Comparison of ENCODE assay signal across 20 cellular contexts in genomic region chr10:6794441-6794840, GRCh38.
A peak's percentile ranks its signal among the peaks of the same experiment; 100 is the strongest.
DNase-seq lines count a peak whose midpoint lies in the region; ATAC-seq, FAIRE-seq and TF ChIP-seq lines count a peak whose summit lies in the region.
"Had no signal": no experiment of that assay in that cellular context is flagged by ENCODE, and none has a peak within 500 bp of the region (broad histone marks: within the 10 kb centered on the region; RNA-seq: fewer than 3 reads in every experiment).

No MANE protein-coding gene starts in this region.

- ATAC-seq in natural killer cell treated with Interleukin-12 subunit alpha and Interleukin-12 subunit beta and Interleukin-15 and Interleukin-18, amount 100 ng/mL, for 72 hours, result no peak
- ATAC-seq: GM12878 had no signal

- H3K27ac Mint-ChIP-seq in natural killer cell treated with Interleukin-12 subunit alpha and Interleukin-12 subunit beta and Interleukin-15 and Interleukin-18, amount 100 ng/mL, for 72 hours, result no peak overlapping the region
- H3K27ac Mint-ChIP-seq: B cell; CD4-positive, CD25-positive, alpha-beta regulatory T cell had no signal

- no peaks in the 10 kb centered on the region for H3K9me3 ChIP-seq in iPS-18c (ENCODE audit: control insufficient read depth, insufficient read depth, low read length)

- H3K36me3 ChIP-seq in bronchial epithelial cell (ENCODE audit: control insufficient read depth, insufficient read depth, low read length), result no peaks in the 10 kb centered on the region

- no peaks in the 10 kb centered on the region for H3K4me1 Mint-ChIP-seq in natural killer cell treated with Interleukin-12 subunit alpha and Interleukin-12 subunit beta and Interleukin-15 and Interleukin-18, amount 100 ng/mL, for 72 hours (ENCODE audit: low read depth in 2 of 2)
- H3K4me1 Mint-ChIP-seq: B cell; CD4-positive, CD25-positive, alpha-beta regulatory T cell had no signal

- FAIRE-seq in bronchial epithelial cell (lab: Jason Lieb, UNC), result no peak
- FAIRE-seq: GM12878, GM18507, H54 had no signal

- peaks cover 20 to 25% of the 10 kb centered on the region in 2 donors for H3K27me3 Mint-ChIP-seq in natural killer cell treated with Interleukin-12 subunit alpha and Interleukin-12 subunit beta and Interleukin-15 and Interleukin-18, amount 100 ng/mL, for 72 hours

- TF ChIP-seq CTCF in bronchial epithelial cell (IDR thresholded peaks at IDR 0.05; ENCODE audit: insufficient read depth, low read length, severe bottlenecking), result no peak

- no peaks in the 10 kb centered on the region for H3K36me3 Mint-ChIP-seq in natural killer cell treated with Interleukin-12 subunit alpha and Interleukin-12 subunit beta and Interleukin-15 and Interleukin-18, amount 100 ng/mL, for 72 hours
- H3K36me3 Mint-ChIP-seq: CD4-positive, CD25-positive, alpha-beta regulatory T cell had no signal

- no peaks in the 10 kb centered on the region for H3K27me3 ChIP-seq in bronchial epithelial cell (ENCODE audit: control insufficient read depth, insufficient read depth, low read length)

- no peak overlapping the region for H3K4me3 Mint-ChIP-seq in natural killer cell treated with Interleukin-12 subunit alpha and Interleukin-12 subunit beta and Interleukin-15 and Interleukin-18, amount 100 ng/mL, for 72 hours
- H3K4me3 Mint-ChIP-seq: B cell; CD4-positive, CD25-positive, alpha-beta regulatory T cell had no signal

- DNase-seq in DMS153 treated with DMSO at 0.1 percent for 48 hours (lab: John Stamatoyannopoulos, UW; ENCODE audit: unreplicated experiment) (peak; percentile 1), DMS153 (lab: John Stamatoyannopoulos, UW) (no peak), bronchial epithelial cell (ENCODE audit: low read depth) (peak; percentile 53), NCI-H345 (lab: John Stamatoyannopoulos, UW) (no peak), NCI-H2171 treated with DMSO at 0.1 percent for 48 hours (lab: John Stamatoyannopoulos, UW) (no peak), NCI-H82 treated with DMSO at 0.1 percent for 48 hours (lab: John Stamatoyannopoulos, UW; ENCODE audit: unreplicated experiment) (no peak)
- no peak for DNase-seq in natural killer cell treated with Interleukin-12 subunit alpha and Interleukin-12 subunit beta and Interleukin-15 and Interleukin-18, amount 100 ng/mL, for 72 hours (ENCODE audit: low spot score)
- DNase-seq: CD4-positive, CD25-positive, alpha-beta regulatory T cell; DND-41; GDM1; NCI-H1105 treated with DMSO at 0.1 percent for 48 hours; NCI-H1694 treated with DMSO at 0.1 percent for 48 hours; NCI-H446 treated with DMSO at 0.1 percent for 48 hours; RPMI8226; SIG-M5 had no signal

- no peaks in the 10 kb centered on the region for H3K9me3 Mint-ChIP-seq in natural killer cell treated with Interleukin-12 subunit alpha and Interleukin-12 subunit beta and Interleukin-15 and Interleukin-18, amount 100 ng/mL, for 72 hours
- H3K9me3 Mint-ChIP-seq: CD4-positive, CD25-positive, alpha-beta regulatory T cell had no signal

- H3K4me3 ChIP-seq in bronchial epithelial cell (ENCODE audit: low read depth, low read length) (peak overlapping the region; percentile 15), iPS-18c (ENCODE audit: insufficient read depth, low read depth, low read length) (peak overlapping the region; percentile 26; the same call in 1 of the 2 replicates)
- H3K4me3 ChIP-seq: GM12878 had no signal

Comparison
In these comparisons a context has a peak if more than half of its experiments do, and no peak if none do; other contexts are left out.
1. DNase-seq: peak in DMS153 treated with DMSO at 0.1 percent for 48 hours (single experiment) and bronchial epithelial cell (single experiment); none in DMS153 (single experiment), NCI-H345 (single experiment), NCI-H2171 treated with DMSO at 0.1 percent for 48 hours (single experiment), natural killer cell treated with Interleukin-12 subunit alpha and Interleukin-12 subunit beta and Interleukin-15 and Interleukin-18, amount 100 ng/mL, for 72 hours (single experiment) and NCI-H82 treated with DMSO at 0.1 percent for 48 hours (single experiment).